1 cellular context compared by ENCODE assay signal in the genomic region with DNA sequence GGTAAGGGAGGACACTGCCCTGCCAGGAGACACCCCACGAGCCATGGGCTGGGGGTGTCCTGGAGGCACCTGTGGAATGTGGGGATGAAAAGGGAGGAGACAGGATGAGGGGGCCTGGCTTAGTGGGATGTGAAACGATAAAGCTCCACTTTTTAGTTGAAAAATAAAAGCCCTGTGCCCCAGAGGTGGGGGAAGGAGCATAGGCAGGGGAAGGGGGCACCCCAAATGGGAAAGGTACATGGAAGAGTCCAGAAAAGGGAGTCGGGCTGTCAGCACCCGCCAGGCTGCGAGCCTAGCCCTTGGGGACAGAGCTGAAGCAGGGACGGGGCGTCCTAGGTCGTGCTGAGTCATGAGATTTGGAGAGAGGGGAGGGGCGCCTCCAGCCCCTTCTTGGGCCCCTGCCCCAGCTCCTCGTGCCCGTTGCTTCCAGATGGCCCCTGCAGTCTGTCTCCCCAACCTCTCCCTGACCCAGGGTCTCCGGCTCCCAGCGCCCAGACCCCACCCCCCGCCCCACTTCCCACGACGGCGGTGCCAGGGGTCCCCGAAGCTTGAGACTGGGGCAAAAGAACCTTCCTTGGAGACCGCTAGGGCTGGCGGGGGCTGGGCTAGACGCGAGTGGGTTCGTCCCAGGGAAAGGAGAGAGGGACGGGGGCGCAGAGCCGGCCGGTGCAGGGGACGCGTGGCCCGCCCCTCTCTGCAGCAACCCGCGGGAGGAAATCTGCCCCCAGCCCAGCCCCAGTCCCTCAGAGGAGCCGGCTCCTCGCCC.
TF ChIP-seq lines count a peak whose summit lies in the region.

No MANE protein-coding gene starts in this region.

TF ChIP-seq in WTC11, 78 proteins besides CTCF, POLR2A, EP300 and RAD21 (continued from another document):
- TF ChIP-seq, protein P1, sequence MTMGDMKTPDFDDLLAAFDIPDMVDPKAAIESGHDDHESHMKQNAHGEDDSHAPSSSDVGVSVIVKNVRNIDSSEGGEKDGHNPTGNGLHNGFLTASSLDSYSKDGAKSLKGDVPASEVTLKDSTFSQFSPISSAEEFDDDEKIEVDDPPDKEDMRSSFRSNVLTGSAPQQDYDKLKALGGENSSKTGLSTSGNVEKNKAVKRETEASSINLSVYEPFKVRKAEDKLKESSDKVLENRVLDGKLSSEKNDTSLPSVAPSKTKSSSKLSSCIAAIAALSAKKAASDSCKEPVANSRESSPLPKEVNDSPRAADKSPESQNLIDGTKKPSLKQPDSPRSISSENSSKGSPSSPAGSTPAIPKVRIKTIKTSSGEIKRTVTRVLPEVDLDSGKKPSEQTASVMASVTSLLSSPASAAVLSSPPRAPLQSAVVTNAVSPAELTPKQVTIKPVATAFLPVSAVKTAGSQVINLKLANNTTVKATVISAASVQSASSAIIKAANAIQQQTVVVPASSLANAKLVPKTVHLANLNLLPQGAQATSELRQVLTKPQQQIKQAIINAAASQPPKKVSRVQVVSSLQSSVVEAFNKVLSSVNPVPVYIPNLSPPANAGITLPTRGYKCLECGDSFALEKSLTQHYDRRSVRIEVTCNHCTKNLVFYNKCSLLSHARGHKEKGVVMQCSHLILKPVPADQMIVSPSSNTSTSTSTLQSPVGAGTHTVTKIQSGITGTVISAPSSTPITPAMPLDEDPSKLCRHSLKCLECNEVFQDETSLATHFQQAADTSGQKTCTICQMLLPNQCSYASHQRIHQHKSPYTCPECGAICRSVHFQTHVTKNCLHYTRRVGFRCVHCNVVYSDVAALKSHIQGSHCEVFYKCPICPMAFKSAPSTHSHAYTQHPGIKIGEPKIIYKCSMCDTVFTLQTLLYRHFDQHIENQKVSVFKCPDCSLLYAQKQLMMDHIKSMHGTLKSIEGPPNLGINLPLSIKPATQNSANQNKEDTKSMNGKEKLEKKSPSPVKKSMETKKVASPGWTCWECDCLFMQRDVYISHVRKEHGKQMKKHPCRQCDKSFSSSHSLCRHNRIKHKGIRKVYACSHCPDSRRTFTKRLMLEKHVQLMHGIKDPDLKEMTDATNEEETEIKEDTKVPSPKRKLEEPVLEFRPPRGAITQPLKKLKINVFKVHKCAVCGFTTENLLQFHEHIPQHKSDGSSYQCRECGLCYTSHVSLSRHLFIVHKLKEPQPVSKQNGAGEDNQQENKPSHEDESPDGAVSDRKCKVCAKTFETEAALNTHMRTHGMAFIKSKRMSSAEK (CRISPR knock-in tag; IDR thresholded peaks at IDR 0.05; ENCODE audit: borderline replicate concordance), result no peak
- TF ChIP-seq, protein P2, sequence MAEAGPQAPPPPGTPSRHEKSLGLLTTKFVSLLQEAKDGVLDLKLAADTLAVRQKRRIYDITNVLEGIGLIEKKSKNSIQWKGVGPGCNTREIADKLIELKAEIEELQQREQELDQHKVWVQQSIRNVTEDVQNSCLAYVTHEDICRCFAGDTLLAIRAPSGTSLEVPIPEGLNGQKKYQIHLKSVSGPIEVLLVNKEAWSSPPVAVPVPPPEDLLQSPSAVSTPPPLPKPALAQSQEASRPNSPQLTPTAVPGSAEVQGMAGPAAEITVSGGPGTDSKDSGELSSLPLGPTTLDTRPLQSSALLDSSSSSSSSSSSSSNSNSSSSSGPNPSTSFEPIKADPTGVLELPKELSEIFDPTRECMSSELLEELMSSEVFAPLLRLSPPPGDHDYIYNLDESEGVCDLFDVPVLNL (CRISPR knock-in tag; IDR thresholded peaks at IDR 0.05; ENCODE audit: borderline replicate concordance, low read depth), result no peak
- TF ChIP-seq, protein P3, sequence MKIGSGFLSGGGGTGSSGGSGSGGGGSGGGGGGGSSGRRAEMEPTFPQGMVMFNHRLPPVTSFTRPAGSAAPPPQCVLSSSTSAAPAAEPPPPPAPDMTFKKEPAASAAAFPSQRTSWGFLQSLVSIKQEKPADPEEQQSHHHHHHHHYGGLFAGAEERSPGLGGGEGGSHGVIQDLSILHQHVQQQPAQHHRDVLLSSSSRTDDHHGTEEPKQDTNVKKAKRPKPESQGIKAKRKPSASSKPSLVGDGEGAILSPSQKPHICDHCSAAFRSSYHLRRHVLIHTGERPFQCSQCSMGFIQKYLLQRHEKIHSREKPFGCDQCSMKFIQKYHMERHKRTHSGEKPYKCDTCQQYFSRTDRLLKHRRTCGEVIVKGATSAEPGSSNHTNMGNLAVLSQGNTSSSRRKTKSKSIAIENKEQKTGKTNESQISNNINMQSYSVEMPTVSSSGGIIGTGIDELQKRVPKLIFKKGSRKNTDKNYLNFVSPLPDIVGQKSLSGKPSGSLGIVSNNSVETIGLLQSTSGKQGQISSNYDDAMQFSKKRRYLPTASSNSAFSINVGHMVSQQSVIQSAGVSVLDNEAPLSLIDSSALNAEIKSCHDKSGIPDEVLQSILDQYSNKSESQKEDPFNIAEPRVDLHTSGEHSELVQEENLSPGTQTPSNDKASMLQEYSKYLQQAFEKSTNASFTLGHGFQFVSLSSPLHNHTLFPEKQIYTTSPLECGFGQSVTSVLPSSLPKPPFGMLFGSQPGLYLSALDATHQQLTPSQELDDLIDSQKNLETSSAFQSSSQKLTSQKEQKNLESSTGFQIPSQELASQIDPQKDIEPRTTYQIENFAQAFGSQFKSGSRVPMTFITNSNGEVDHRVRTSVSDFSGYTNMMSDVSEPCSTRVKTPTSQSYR (CRISPR knock-in tag; IDR thresholded peaks at IDR 0.05), result no peak
- TF ChIP-seq TEAD4 (CRISPR knock-in tag; IDR thresholded peaks at IDR 0.05) (no peak), TCF7 (CRISPR knock-in tag; IDR thresholded peaks at IDR 0.05; ENCODE audit: low read depth) (no peak), ZNF416 (CRISPR knock-in tag; IDR thresholded peaks at IDR 0.05) (no peak)
- TF ChIP-seq, protein P4, sequence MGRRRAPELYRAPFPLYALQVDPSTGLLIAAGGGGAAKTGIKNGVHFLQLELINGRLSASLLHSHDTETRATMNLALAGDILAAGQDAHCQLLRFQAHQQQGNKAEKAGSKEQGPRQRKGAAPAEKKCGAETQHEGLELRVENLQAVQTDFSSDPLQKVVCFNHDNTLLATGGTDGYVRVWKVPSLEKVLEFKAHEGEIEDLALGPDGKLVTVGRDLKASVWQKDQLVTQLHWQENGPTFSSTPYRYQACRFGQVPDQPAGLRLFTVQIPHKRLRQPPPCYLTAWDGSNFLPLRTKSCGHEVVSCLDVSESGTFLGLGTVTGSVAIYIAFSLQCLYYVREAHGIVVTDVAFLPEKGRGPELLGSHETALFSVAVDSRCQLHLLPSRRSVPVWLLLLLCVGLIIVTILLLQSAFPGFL (CRISPR knock-in tag; IDR thresholded peaks at IDR 0.05; ENCODE audit: borderline replicate concordance), result no peak
- TF ChIP-seq, protein P5, sequence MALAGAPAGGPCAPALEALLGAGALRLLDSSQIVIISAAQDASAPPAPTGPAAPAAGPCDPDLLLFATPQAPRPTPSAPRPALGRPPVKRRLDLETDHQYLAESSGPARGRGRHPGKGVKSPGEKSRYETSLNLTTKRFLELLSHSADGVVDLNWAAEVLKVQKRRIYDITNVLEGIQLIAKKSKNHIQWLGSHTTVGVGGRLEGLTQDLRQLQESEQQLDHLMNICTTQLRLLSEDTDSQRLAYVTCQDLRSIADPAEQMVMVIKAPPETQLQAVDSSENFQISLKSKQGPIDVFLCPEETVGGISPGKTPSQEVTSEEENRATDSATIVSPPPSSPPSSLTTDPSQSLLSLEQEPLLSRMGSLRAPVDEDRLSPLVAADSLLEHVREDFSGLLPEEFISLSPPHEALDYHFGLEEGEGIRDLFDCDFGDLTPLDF (CRISPR knock-in tag; IDR thresholded peaks at IDR 0.05), result no peak
